In the genomic region with DNA sequence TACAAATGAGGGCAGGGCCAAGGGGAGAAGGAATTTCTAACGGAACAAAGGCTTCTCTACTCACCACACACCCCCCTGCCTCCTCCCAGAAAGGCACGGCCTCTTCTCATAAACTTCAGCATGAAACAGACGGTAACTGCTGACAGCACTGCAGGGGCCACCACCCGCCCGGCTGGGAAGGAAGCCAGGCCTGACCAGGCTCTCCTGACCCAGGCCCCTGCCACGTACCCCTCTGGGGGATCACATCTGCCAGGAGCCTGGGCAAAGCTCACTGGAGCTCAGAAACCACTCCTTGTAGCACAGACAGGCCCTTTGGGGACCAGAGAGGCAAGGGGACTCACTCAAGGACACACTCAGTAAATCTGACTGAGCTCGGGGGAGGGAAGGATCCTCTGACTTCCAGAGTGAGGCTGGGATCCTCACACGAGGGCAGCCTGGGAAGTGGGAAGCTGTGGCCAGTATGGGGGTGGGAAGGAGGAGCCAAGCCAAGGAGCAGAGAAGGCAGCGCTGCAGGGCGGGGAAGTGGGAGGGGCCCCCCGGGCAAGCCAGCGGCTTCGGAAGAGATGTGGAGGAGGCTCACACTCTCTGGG, we compare ENCODE assay signal across 9 cellular contexts. TPM values are rescaled to one million over a fixed set of nuclear protein-coding genes. Genes with fewer than 3 reads are reported as not detected.
A peak's percentile ranks its signal among the peaks of the same experiment; 100 is the strongest.
DNase-seq lines count a peak whose midpoint lies in the region; ATAC-seq and TF ChIP-seq lines count a peak whose summit lies in the region.
"Had no signal": no experiment of that assay in that cellular context is flagged by ENCODE, and none has a peak within 500 bp of the region (broad histone marks: within the 10 kb centered on the region; RNA-seq: fewer than 3 reads in every experiment).

No MANE protein-coding gene starts in this region.

- H2AFZ ChIP-seq in H9 (ENCODE audit: low read length) (no peak overlapping the region), parathyroid adenoma (peak overlapping the region; percentile 93)

- H4K8ac ChIP-seq in H9 (replicated peaks; ENCODE audit: insufficient read length, low read depth, low read length): no peak overlapping the region

- no peaks in the 10 kb centered on the region for H4K20me1 ChIP-seq in H9 (ENCODE audit: control insufficient read depth, insufficient read depth, insufficient read length)

- H3K36me3 ChIP-seq in WERI-Rb-1: no peaks in the 10 kb centered on the region
- H3K36me3 ChIP-seq in parathyroid adenoma (ENCODE audit: control insufficient read depth, insufficient read depth, low read length): no peaks in the 10 kb centered on the region

- peak; percentile 80 for DNase-seq in H9
- peak; percentile 62 for DNase-seq in WERI-Rb-1
- DNase-seq in head of caudate nucleus: peak; percentile 55 to 92 (median 78)
- no peak for DNase-seq in stimulated activated naive CD8-positive, alpha-beta T cell treated with anti-CD3 and anti-CD28 coated beads, Interleukin-15, Interleukin-2, amounts not matched to agents 100 U/mL and 50 U/mL, for 24 hours
- DNase-seq in NCI-H2107 treated with DMSO at 0.1 percent for 48 hours (lab: John Stamatoyannopoulos, UW; ENCODE audit: unreplicated experiment): no peak
- no peak for DNase-seq in NCI-H1930 (lab: John Stamatoyannopoulos, UW)

- H3K23ac ChIP-seq in H9 (ENCODE audit: insufficient read length, low read depth, low read length): no peak overlapping the region

- H3K4me1 Mint-ChIP-seq in H9: peaks cover 29 to 38% of the 10 kb centered on the region in 2 experiments

- H3K36me3 Mint-ChIP-seq in H9 (ENCODE audit: insufficient read depth in 1 of 3, low read depth in 3 of 3): peaks cover 0 to 2% (median 0%) of the 10 kb centered on the region in 3 experiments; a peak in 1 of 7 replicates
- H3K36me3 Mint-ChIP-seq: naive thymus-derived CD8-positive, alpha-beta T cell had no signal

- peak overlapping the region in 1 of 2 experiments; percentile 31; a peak in 3 of 5 replicates for H3K4me3 Mint-ChIP-seq in H9
- H3K4me3 Mint-ChIP-seq: naive thymus-derived CD8-positive, alpha-beta T cell had no signal

- H3K9ac ChIP-seq in H9 (ENCODE audit: extremely low read depth, insufficient read length, low read length) (no peak overlapping the region), parathyroid adenoma (no peak overlapping the region)

- H3K27me3 ChIP-seq in H9 (ENCODE audit: insufficient read depth, low read length): no peaks in the 10 kb centered on the region
- no peaks in the 10 kb centered on the region for H3K27me3 ChIP-seq in WERI-Rb-1 (ENCODE audit: insufficient read depth, low read depth, severe bottlenecking)
- no peaks in the 10 kb centered on the region for H3K27me3 ChIP-seq in parathyroid adenoma (ENCODE audit: control insufficient read depth, insufficient read depth, low read length)

- peak overlapping the region; percentile 28 for H3K18ac ChIP-seq in H9 (ENCODE audit: insufficient read length, low read depth, low read length)

- H3K23me2 ChIP-seq in H9 (ENCODE audit: insufficient read length, low read depth, low read length, poor library complexity, severe bottlenecking): peaks cover 3% of the 10 kb centered on the region

- H3K79me1 ChIP-seq in H9 (ENCODE audit: insufficient read depth, low read depth, low read length, poor library complexity, severe bottlenecking): no peaks in the 10 kb centered on the region

- H3K4me1 ChIP-seq in H9 (ENCODE audit: insufficient read depth, low read length) (0 out of 2 replicates have a peak, but pooled peaks cover under 1% of the 10 kb centered on the region), parathyroid adenoma (peaks cover 21% of the 10 kb centered on the region)

- no peak overlapping the region for H2AK5ac ChIP-seq in H9 (ENCODE audit: insufficient read length, low read length)

- H3K9me3 ChIP-seq in H9 (ENCODE audit: control insufficient read depth, low read depth, low read length) (no peaks in the 10 kb centered on the region), WERI-Rb-1 (ENCODE audit: severe bottlenecking) (no peaks in the 10 kb centered on the region), parathyroid adenoma (ENCODE audit: control insufficient read depth, low read length) (no peaks in the 10 kb centered on the region)

- WGBS in H9 (ENCODE audit: extremely low coverage, insufficient read length, low lambda C conversion rate): no CpG with 5 or more reads among the region's 13 CpGs

- no peak overlapping the region for H4K5ac ChIP-seq in H9 (ENCODE audit: insufficient read length, low read depth, low read length)

- H3K4ac ChIP-seq in H9 (ENCODE audit: low read depth, low read length): no peak overlapping the region

- H2BK15ac ChIP-seq in H9 (ENCODE audit: low read depth, low read length): no peak overlapping the region

- no peak overlapping the region for H2BK5ac ChIP-seq in H9 (ENCODE audit: insufficient read length, low read length)

- H3K27me3 Mint-ChIP-seq in H9 (ENCODE audit: low read depth): no peaks in the 10 kb centered on the region

- no peak for TF ChIP-seq CTCF in H9 (conservative IDR thresholded peaks at IDR 0.05)
- TF ChIP-seq CTCF in WERI-Rb-1 (IDR thresholded peaks at IDR 0.05; ENCODE audit: low read depth, low read length): no peak
- TF ChIP-seq CTCF in parathyroid adenoma (IDR thresholded peaks at IDR 0.05): no peak

- no peak overlapping the region for H2BK12ac ChIP-seq in H9 (ENCODE audit: insufficient read length, low read depth, low read length)

- H3K79me2 ChIP-seq in H9 (ENCODE audit: insufficient read depth, low read length) (no peaks in the 10 kb centered on the region), parathyroid adenoma (peaks cover 3% of the 10 kb centered on the region)

- H3K4me2 ChIP-seq in H9 (ENCODE audit: insufficient read depth, insufficient read length, low read length) (peak overlapping the region; percentile 17), parathyroid adenoma (ENCODE audit: low read length) (peak overlapping the region; percentile 33)

- H3K27ac ChIP-seq in H9 (ENCODE audit: insufficient read length, low read depth, low read length): no peak overlapping the region
- H3K27ac ChIP-seq in WERI-Rb-1: no peak overlapping the region; the same call in 1 of the 2 replicates
- peak overlapping the region; percentile 87 for H3K27ac ChIP-seq in parathyroid adenoma

- H2BK20ac ChIP-seq in H9 (ENCODE audit: low read depth, low read length, poor library complexity, severe bottlenecking): no peak overlapping the region

- peak overlapping the region; percentile 48 to 77 (median 56); a peak in 3 of 7 replicates for H3K27ac Mint-ChIP-seq in H9

- no peak overlapping the region for H3T11ph ChIP-seq in H9 (ENCODE audit: low read length)

- ATAC-seq in stimulated activated naive CD8-positive, alpha-beta T cell treated with anti-CD3 and anti-CD28 coated beads, Interleukin-15, Interleukin-2, amounts not matched to agents 100 U/mL and 50 U/mL, for 24 hours: no peak
- ATAC-seq in HG02970 (IDR thresholded peaks at IDR 0.05; ENCODE audit: low FRiP score, unreplicated experiment): no peak
- ATAC-seq: naive thymus-derived CD8-positive, alpha-beta T cell had no signal

- peak overlapping the region; percentile 23; the same call in 1 of the 2 replicates for H3K14ac ChIP-seq in H9 (ENCODE audit: insufficient read depth, low read length)

- H2BK120ac ChIP-seq in H9 (ENCODE audit: low read depth, low read length, poor library complexity, severe bottlenecking): no peak overlapping the region

- H3K9me3 Mint-ChIP-seq in H9: no peaks in the 10 kb centered on the region
- H3K9me3 Mint-ChIP-seq: naive thymus-derived CD8-positive, alpha-beta T cell had no signal

- intact Hi-C loops in head of caudate nucleus (cut with DNase I): no loop called here

- no peak overlapping the region for H3K56ac ChIP-seq in H9 (ENCODE audit: insufficient read length, low read depth, low read length)

- H3K4me3 ChIP-seq in WERI-Rb-1 (ENCODE audit: low read depth, low read length) (no peak overlapping the region), parathyroid adenoma (ENCODE audit: low read depth, low read length) (peak overlapping the region; percentile 31)

- H4K91ac ChIP-seq in H9 (ENCODE audit: insufficient read length, low read depth, low read length): no peak overlapping the region

RNA-seq across cellular contexts. Expression of gene ZCCHC24, which starts 46.1 kb away (rescaled TPM):
- 3.5 and 3.8 TPM in 2 replicates for total RNA-seq in H9 (2021)

RNA-seq across cellular contexts. Expression of gene PPIF, which starts 52.1 kb away (rescaled TPM):
- total RNA-seq in H9 (2021): 79.7 and 80.4 TPM in 2 replicates

Comparison
In these comparisons a context has a peak if more than half of its experiments do, and no peak if none do; other contexts are left out.
1. DNase-seq: peak in H9 (single experiment), WERI-Rb-1 (single experiment) and head of caudate nucleus (42 of 42); none in stimulated activated naive CD8-positive, alpha-beta T cell treated with anti-CD3 and anti-CD28 coated beads, Interleukin-15, Interleukin-2, amounts not matched to agents 100 U/mL and 50 U/mL, for 24 hours (single experiment), NCI-H2107 treated with DMSO at 0.1 percent for 48 hours (single experiment) and NCI-H1930 (0 of 2).